ENCODE assay signal across 1 cellular context in genomic region chr2:85327757-85328617, GRCh38.
TF ChIP-seq lines count a peak whose summit lies in the region.

Gene TGOLN2 (minus strand): TSS chr2:85327989. CDS start chr2:85327962, 27 bp downstream.

TF ChIP-seq in HepG2, 621 proteins besides CTCF, POLR2A, EP300 and RAD21 (continued from another document and continues in another):
- peak; percentile 95 for TF ChIP-seq ZNF142 (CRISPR knock-in tag; IDR thresholded peaks at IDR 0.05)
- no peak for TF ChIP-seq HNRNPUL1 (IDR thresholded peaks at IDR 0.05; ENCODE audit: low read depth, low read length)
- TF ChIP-seq FOXP1 (IDR thresholded peaks at IDR 0.05) = no peak
- no peak for TF ChIP-seq FOXP1 (CRISPR knock-in tag; IDR thresholded peaks at IDR 0.05)
- peak; percentile 96 for TF ChIP-seq ZC3H4 (CRISPR knock-in tag; IDR thresholded peaks at IDR 0.05; ENCODE audit: borderline replicate concordance)
- peak in 1 of 2 experiments; percentile 68; a peak in 2 of 4 replicates for TF ChIP-seq NR2F1 (CRISPR knock-in tag; IDR thresholded peaks at IDR 0.05)
- no peak for TF ChIP-seq PRDM15 (CRISPR knock-in tag; IDR thresholded peaks at IDR 0.05)
- no peak for TF ChIP-seq TAF15 (IDR thresholded peaks at IDR 0.05; ENCODE audit: low read depth, low read length, poor library complexity, severe bottlenecking)
- TF ChIP-seq KAT2B (IDR thresholded peaks at IDR 0.05; ENCODE audit: borderline replicate concordance, low read depth, low read length) = no peak
- peak; percentile 62 for TF ChIP-seq ZNF770 (CRISPR knock-in tag; IDR thresholded peaks at IDR 0.05)
- TF ChIP-seq PLSCR1 (CRISPR knock-in tag; IDR thresholded peaks at IDR 0.05; ENCODE audit: borderline replicate concordance) = no peak
- TF ChIP-seq POGK (CRISPR knock-in tag; conservative IDR thresholded peaks at IDR 0.05) = peak; percentile 98
- TF ChIP-seq ZBTB14 (CRISPR knock-in tag; IDR thresholded peaks at IDR 0.05) = no peak; the same call in 1 of the 2 replicates
- peak; percentile 89 for TF ChIP-seq MED1 (CRISPR knock-in tag; IDR thresholded peaks at IDR 0.05)
- peak; percentile 51; the same call in 1 of the 2 replicates for TF ChIP-seq ZBTB44 (CRISPR knock-in tag; IDR thresholded peaks at IDR 0.05)
- TF ChIP-seq CSRNP2 (CRISPR knock-in tag; conservative IDR thresholded peaks at IDR 0.05; ENCODE audit: low read depth) = no peak
- TF ChIP-seq ZNF674 (CRISPR knock-in tag; IDR thresholded peaks at IDR 0.05; ENCODE audit: low read depth) = no peak
- peak; percentile 93 for TF ChIP-seq ZSCAN9 (CRISPR knock-in tag; IDR thresholded peaks at IDR 0.05; ENCODE audit: borderline replicate concordance)
- peak; percentile 74 for TF ChIP-seq ELF4 (CRISPR knock-in tag; IDR thresholded peaks at IDR 0.05; ENCODE audit: borderline replicate concordance)
- TF ChIP-seq SRSF1 (optimal IDR thresholded peaks at IDR 0.05; ENCODE audit: low read depth, low read length) = peak; percentile 68
- peak; percentile 96 for TF ChIP-seq ZNF552 (CRISPR knock-in tag; IDR thresholded peaks at IDR 0.05; ENCODE audit: borderline replicate concordance)
- TF ChIP-seq ZNF788 (CRISPR knock-in tag; IDR thresholded peaks at IDR 0.05; ENCODE audit: borderline replicate concordance) = peak; percentile 98; the same call in 1 of the 2 replicates
- peak; percentile 74 for TF ChIP-seq BCL6 (CRISPR knock-in tag; IDR thresholded peaks at IDR 0.05)
- TF ChIP-seq ZNF790 (CRISPR knock-in tag; IDR thresholded peaks at IDR 0.05; ENCODE audit: borderline replicate concordance) = peak; percentile 90; the same call in 1 of the 2 replicates
- no peak for TF ChIP-seq SRSF4 (IDR thresholded peaks at IDR 0.05; ENCODE audit: low read depth, low read length, poor library complexity, severe bottlenecking)
- TF ChIP-seq KMT2A (CRISPR knock-in tag; IDR thresholded peaks at IDR 0.05) = peak; percentile 99
- peak; percentile 92; the same call in 1 of the 2 replicates for TF ChIP-seq DMTF1 (CRISPR knock-in tag; IDR thresholded peaks at IDR 0.05)
- TF ChIP-seq RBM22 (optimal IDR thresholded peaks at IDR 0.05; ENCODE audit: low read length) = peak; percentile 80
- peak; percentile 97 for TF ChIP-seq NKX3-1 (CRISPR knock-in tag; IDR thresholded peaks at IDR 0.05)
- 0 out of 2 replicates have a peak, but pooled peaks have one; percentile 76 for TF ChIP-seq BRF2 (CRISPR knock-in tag; IDR thresholded peaks at IDR 0.05)
- peak; percentile 71 for TF ChIP-seq SP2 (CRISPR knock-in tag; IDR thresholded peaks at IDR 0.05)
- peak; percentile 83; the same call in 1 of the 2 replicates for TF ChIP-seq MEIS1 (CRISPR knock-in tag; IDR thresholded peaks at IDR 0.05; ENCODE audit: borderline replicate concordance)
- TF ChIP-seq ERF (CRISPR knock-in tag; IDR thresholded peaks at IDR 0.05) = peak; percentile 97
- TF ChIP-seq KAT7 (CRISPR knock-in tag; IDR thresholded peaks at IDR 0.05; ENCODE audit: borderline replicate concordance) = peak; percentile 97
